Comparison of ENCODE assay signal across 7 cellular contexts in genomic region chr19:29694669-29695627, GRCh38. TPM values are rescaled to one million over a fixed set of nuclear protein-coding genes. Genes with fewer than 3 reads are reported as not detected.
DNase-seq lines count a peak whose midpoint lies in the region; ATAC-seq, FAIRE-seq and TF ChIP-seq lines count a peak whose summit lies in the region.

No MANE protein-coding gene starts in this region.

- no peaks in the 10 kb centered on the region for H3K27me3 ChIP-seq in layer of hippocampus (ENCODE audit: control insufficient read depth, insufficient read depth, low read length)

- DNase-seq in GM12891 (ENCODE audit: insufficient read length, low spot score), result peak; percentile 80
- peak; percentile 54 for DNase-seq in NCI-H2196 (lab: John Stamatoyannopoulos, UW; ENCODE audit: unreplicated experiment)
- DNase-seq in activated CD4-positive, alpha-beta T cell treated with anti-CD3 and anti-CD28 coated beads for 1 hour, result peak; percentile 74
- peak; percentile 96 for DNase-seq in cerebellar cortex (ENCODE audit: low spot score)
- DNase-seq in stimulated activated CD4-positive, alpha-beta T cell treated with anti-CD3 and anti-CD28 coated beads, Interleukin-4, amount 100 ng/mL, for 4 hours, result peak; percentile 73 to 82

- no peak for TF ChIP-seq POLR2A in GM12891 (IDR thresholded peaks at IDR 0.05; ENCODE audit: low read depth, low read length)

- H3K27ac ChIP-seq in layer of hippocampus (ENCODE audit: low read depth, low read length), result peak overlapping the region; percentile 79

- peak; percentile 98 for ATAC-seq in HG02759 (IDR thresholded peaks at IDR 0.05; ENCODE audit: unreplicated experiment)

- FAIRE-seq in GM12891 (lab: Jason Lieb, UNC), result peak; percentile 93

TF ChIP-seq in GM12891, 5 proteins besides CTCF, POLR2A, EP300 and RAD21:
- TF ChIP-seq SPI1 (IDR thresholded peaks at IDR 0.05; ENCODE audit: low read depth, low read length) (no peak), POU2F2 (IDR thresholded peaks at IDR 0.05; ENCODE audit: low read depth, low read length) (0 out of 2 replicates have a peak, but pooled peaks have one; percentile 20), POLR2AphosphoS5 (IDR thresholded peaks at IDR 0.05; ENCODE audit: low read depth, low read length) (no peak), PAX5 (IDR thresholded peaks at IDR 0.05; ENCODE audit: insufficient read depth, low read length, severe bottlenecking) (no peak), TAF1 (IDR thresholded peaks at IDR 0.05; ENCODE audit: low read depth, low read length) (no peak)
TF ChIP-seq in GM12891: peak in this region for 1.

RNA-seq across cellular contexts. Expression of gene C19orf12, which starts 20.1 kb away (rescaled TPM):
- polyA plus RNA-seq in GM12891 (2012; ENCODE audit: low read depth, missing spikeins), result 10.3 TPM

RNA-seq across cellular contexts. Expression of gene PLEKHF1, which starts 29.7 kb away (rescaled TPM):
- polyA plus RNA-seq in GM12891 (2012; ENCODE audit: low read depth, missing spikeins), result 5.1 TPM

Comparison
In these comparisons a context has a peak if more than half of its experiments do, and no peak if none do; other contexts are left out.
1. Peak in every context shown above with its lines: DNase-seq, ATAC-seq and H3K27ac ChIP-seq.